In genomic region chr10:116654816-116655215, GRCh38 we compare ENCODE assay signal across 13 cellular contexts. TPM values are rescaled to one million over a fixed set of nuclear protein-coding genes. Genes with fewer than 3 reads are reported as not detected.
DNase-seq lines count a peak whose midpoint lies in the region; ATAC-seq, FAIRE-seq and TF ChIP-seq lines count a peak whose summit lies in the region.
"Had no signal": no experiment of that assay in that cellular context is flagged by ENCODE, and none has a peak within 500 bp of the region (broad histone marks: within the 10 kb centered on the region; RNA-seq: fewer than 3 reads in every experiment).

No MANE protein-coding gene starts in this region.

- no peak overlapping the region for H3K27ac Mint-ChIP-seq in MCF 10A (ENCODE audit: low read depth, unreplicated experiment)
- H3K27ac Mint-ChIP-seq: B cell, brain had no signal

- peaks cover 0 to 5% of the 10 kb centered on the region in 2 donors for H3K9me3 ChIP-seq in breast epithelium
- no peaks in the 10 kb centered on the region for H3K9me3 ChIP-seq in upper lobe of right lung
- H3K9me3 ChIP-seq in gastrocnemius medialis, result no peaks in the 10 kb centered on the region
- H3K9me3 ChIP-seq: uterus had no signal

- peaks cover 17% of the 10 kb centered on the region for H3K27me3 Mint-ChIP-seq in MCF 10A (ENCODE audit: insufficient read depth, unreplicated experiment)

- no peak for FAIRE-seq in RCC 7860 (lab: Jason Lieb, UNC)

- in situ Hi-C loops in gastrocnemius medialis (cut with MboI; ENCODE audit: low sequenced_read_pairs in 4 of 4), result no loop called here

- H3K4me1 Mint-ChIP-seq in MCF 10A (ENCODE audit: insufficient read depth, unreplicated experiment), result no peaks in the 10 kb centered on the region
- H3K4me1 Mint-ChIP-seq: B cell had no signal

- no peaks in the 10 kb centered on the region for H3K9me3 Mint-ChIP-seq in MCF 10A (ENCODE audit: unreplicated experiment)

- H3K4me3 Mint-ChIP-seq in MCF 10A (ENCODE audit: unreplicated experiment), result no peak overlapping the region
- H3K4me3 Mint-ChIP-seq: B cell, brain had no signal

- H3K27ac ChIP-seq in breast epithelium (no peak overlapping the region), KMS-11 (no peak overlapping the region), upper lobe of right lung (no peak overlapping the region), gastrocnemius medialis (no peak overlapping the region)
- H3K27ac ChIP-seq: uterus had no signal

- BruUV-seq in MCF 10A (replicated peaks; lab: Mats Ljungman, UMichigan), result no TSS peak

- no peak overlapping the region for H3K9ac ChIP-seq in KMS-11

- H2AFZ ChIP-seq in KMS-11 (ENCODE audit: low read depth), result no peak overlapping the region

- DNase-seq in MCF 10A (ENCODE audit: unreplicated experiment) (peak; percentile 6), breast epithelium (ENCODE audit: low spot score in 2 of 2) (no peak), epithelial cell of proximal tubule (ENCODE audit: low read depth) (no peak), upper lobe of right lung (no peak), posterior cingulate gyrus (no peak), RCC 7860 (ENCODE audit: low spot score) (no peak), gastrocnemius medialis (no peak)
- DNase-seq: head of caudate nucleus, SHP77, uterus had no signal

- H3K36me3 Mint-ChIP-seq in MCF 10A (ENCODE audit: insufficient read depth, unreplicated experiment), result no peaks in the 10 kb centered on the region
- H3K36me3 Mint-ChIP-seq: brain had no signal

- intact Hi-C loops in MCF 10A (cut with micrococcal nuclease) (no loop called here), breast epithelium (cut with DNase I; ENCODE audit: low total_unique reads) (no loop called here), upper lobe of right lung (cut with DNase I) (no loop called here), posterior cingulate gyrus (cut with DNase I) (no loop called here), gastrocnemius medialis (cut with DNase I; ENCODE audit: low total_unique reads) (no loop called here)

- H3K79me2 ChIP-seq in KMS-11 (ENCODE audit: insufficient read depth, low read depth), result no peaks in the 10 kb centered on the region

- peaks cover 0 to 4% of the 10 kb centered on the region in 2 donors for H3K27me3 ChIP-seq in breast epithelium
- H3K27me3 ChIP-seq in KMS-11 (ENCODE audit: insufficient read depth, low read depth), result no peaks in the 10 kb centered on the region
- no peaks in the 10 kb centered on the region for H3K27me3 ChIP-seq in upper lobe of right lung
- H3K27me3 ChIP-seq in gastrocnemius medialis, result peaks cover 0 to 6% (median 0%) of the 10 kb centered on the region in 3 donors
- H3K27me3 ChIP-seq: uterus had no signal

- H4K20me1 ChIP-seq in KMS-11 (ENCODE audit: insufficient read depth), result no peaks in the 10 kb centered on the region

- no peak overlapping the region for H3K4me3 ChIP-seq in breast epithelium
- no peak overlapping the region for H3K4me3 ChIP-seq in KMS-11 (IDR thresholded peaks at IDR 0.05; ENCODE audit: insufficient read depth, low read depth, low read length)
- H3K4me3 ChIP-seq in epithelial cell of proximal tubule (ENCODE audit: low read depth, low read length), result no peak overlapping the region
- H3K4me3 ChIP-seq in upper lobe of right lung, result no peak overlapping the region
- no peak overlapping the region for H3K4me3 ChIP-seq in gastrocnemius medialis
- H3K4me3 ChIP-seq: uterus had no signal

- TF ChIP-seq POLR2A in breast epithelium (IDR thresholded peaks at IDR 0.05) (no peak), gastrocnemius medialis (IDR thresholded peaks at IDR 0.05) (no peak)

- TF ChIP-seq CTCF in MCF 10A (IDR thresholded peaks at IDR 0.05; ENCODE audit: unreplicated experiment), result peak; percentile 20
- peak in 1 of 3 donors; percentile 23 for TF ChIP-seq CTCF in breast epithelium (IDR thresholded peaks at IDR 0.05)
- 0 out of 2 replicates have a peak, but pooled peaks have one; percentile 14 for TF ChIP-seq CTCF in KMS-11 (conservative IDR thresholded peaks at IDR 0.05; ENCODE audit: low read depth, low read length)
- peak; percentile 38 for TF ChIP-seq CTCF in epithelial cell of proximal tubule (conservative IDR thresholded peaks at IDR 0.05; ENCODE audit: low read depth, low read length)
- no peak for TF ChIP-seq CTCF in upper lobe of right lung (IDR thresholded peaks at IDR 0.05)
- peak in 1 of 5 experiments; percentile 13 for TF ChIP-seq CTCF in gastrocnemius medialis (IDR thresholded peaks at IDR 0.05 in 4 of 5, conservative IDR thresholded peaks at IDR 0.05 in 1 of 5)

- ATAC-seq in upper lobe of right lung, result peak; percentile 37
- no peak for ATAC-seq in gastrocnemius medialis

- no peak overlapping the region for H3K4me2 ChIP-seq in KMS-11

- CTCF ChIA-PET in MCF 10A (lab: Yijun Ruan, JAX), result interaction anchor here (0.5 to 1.1 kb wide), 2 partner anchors 20 to 515 kb away, joined by 3 read pairs; no protein-coding TSS in a partner anchor

- no peaks in the 10 kb centered on the region for H3K36me3 ChIP-seq in breast epithelium
- H3K36me3 ChIP-seq in KMS-11 (ENCODE audit: insufficient read depth), result no peaks in the 10 kb centered on the region
- H3K36me3 ChIP-seq in upper lobe of right lung, result no peaks in the 10 kb centered on the region
- no peaks in the 10 kb centered on the region for H3K36me3 ChIP-seq in gastrocnemius medialis
- H3K36me3 ChIP-seq: uterus had no signal

- POLR2A ChIA-PET in MCF 10A (lab: Yijun Ruan, JAX), result no interaction called here

- H3K4me1 ChIP-seq in breast epithelium (no peaks in the 10 kb centered on the region), KMS-11 (ENCODE audit: low read depth, poor library complexity, severe bottlenecking) (no peaks in the 10 kb centered on the region), upper lobe of right lung (no peaks in the 10 kb centered on the region), gastrocnemius medialis (no peaks in the 10 kb centered on the region)
- H3K4me1 ChIP-seq: uterus had no signal

RNA-seq across cellular contexts. Expression of gene PNLIPRP2, which starts 34.1 kb away (rescaled TPM):
- not detected in 2 replicates for total RNA-seq in MCF 10A (2022)
- total RNA-seq in breast epithelium, result not detected
- not detected in 2 replicates for total RNA-seq in epithelial cell of proximal tubule
- total RNA-seq in upper lobe of right lung, result not detected
- total RNA-seq in gastrocnemius medialis, result not detected
- total RNA-seq: B cell, uterus had no signal
